Comparison of ENCODE assay signal across 11 cellular contexts in genomic region chr17:55783684-55784245, GRCh38. TPM values are rescaled to one million over a fixed set of nuclear protein-coding genes. Genes with fewer than 3 reads are reported as not detected.
A peak's percentile ranks its signal among the peaks of the same experiment; 100 is the strongest.
DNase-seq lines count a peak whose midpoint lies in the region; TF ChIP-seq lines count a peak whose summit lies in the region.
"Had no signal": no experiment of that assay in that cellular context is flagged by ENCODE, and none has a peak within 500 bp of the region (broad histone marks: within the 10 kb centered on the region; RNA-seq: fewer than 3 reads in every experiment).

No MANE protein-coding gene starts in this region.

- no peak for TF ChIP-seq POLR2A in suprapubic skin (IDR thresholded peaks at IDR 0.05)

- H3K4me1 ChIP-seq in left ventricle myocardium inferior, result peaks cover 26% of the 10 kb centered on the region
- H3K4me1 ChIP-seq in suprapubic skin, result peaks cover 2% of the 10 kb centered on the region

- H3K9me3 ChIP-seq in left ventricle myocardium inferior (replicated peaks) (no peaks in the 10 kb centered on the region), suprapubic skin (no peaks in the 10 kb centered on the region)

- intact Hi-C loops in left ventricle myocardium inferior (cut with micrococcal nuclease), result no loop called here

- TF ChIP-seq EP300 in suprapubic skin (IDR thresholded peaks at IDR 0.05), result no peak

- no peaks in the 10 kb centered on the region for H3K36me3 ChIP-seq in left ventricle myocardium inferior
- H3K36me3 ChIP-seq in suprapubic skin, result no peaks in the 10 kb centered on the region

- H3K27ac ChIP-seq in left ventricle myocardium inferior (replicated peaks) (peak overlapping the region; percentile 73), suprapubic skin (peak overlapping the region; percentile 53)

- H3K27me3 ChIP-seq in left ventricle myocardium inferior (ENCODE audit: low read depth), result no peaks in the 10 kb centered on the region
- no peaks in the 10 kb centered on the region for H3K27me3 ChIP-seq in suprapubic skin

- TF ChIP-seq CTCF in left ventricle myocardium inferior (IDR thresholded peaks at IDR 0.05; ENCODE audit: borderline replicate concordance), result no peak
- TF ChIP-seq CTCF in suprapubic skin (IDR thresholded peaks at IDR 0.05), result no peak

- DNase-seq in HCEC 1CT (peak; percentile 10), UCSD-AML1 (lab: John Stamatoyannopoulos, UW; ENCODE audit: unreplicated experiment) (peak; percentile 26), left ventricle myocardium inferior (peak; percentile 82), suprapubic skin (ENCODE audit: low spot score in 2 of 2) (peak; percentile 93 to 95), HuH-7 (ENCODE audit: low spot score) (no peak), midbrain (lab: John Stamatoyannopoulos, UW) (no peak)
- DNase-seq in stimulated activated naive CD4-positive, alpha-beta T cell (lab: John Stamatoyannopoulos, UW), result no peak
- no peak for DNase-seq in activated CD4-positive, alpha-beta T cell treated with anti-CD3 and anti-CD28 coated beads for 1 hour
- DNase-seq: activated CD4-positive, alpha-beta T cell treated with anti-CD3 and anti-CD28 coated beads, Interleukin-2, amount 10 ng/mL, durations not matched to agents 24 days and 14 days; GDM1; nucleus accumbens had no signal

- no peak overlapping the region for H3K4me3 ChIP-seq in left ventricle myocardium inferior
- no peak overlapping the region for H3K4me3 ChIP-seq in suprapubic skin

- WGBS in suprapubic skin, result 40% methylated on average over 16 of the region's 16 CpGs

RNA-seq across cellular contexts. Expression of gene PCTP, which starts 32.9 kb away (rescaled TPM):
- total RNA-seq in left ventricle myocardium inferior, result 19.6 TPM
- total RNA-seq in suprapubic skin, result 10 to 100 TPM in 3 of 4 donors, 1 to 10 TPM in 1; 6.4 to 17.4 (median 11.2) TPM

Comparison
In these comparisons a context has a peak if more than half of its experiments do, and no peak if none do; other contexts are left out.
1. DNase-seq: peak in HCEC 1CT (single experiment), UCSD-AML1 (single experiment), left ventricle myocardium inferior (single experiment) and suprapubic skin (2 of 2); none in stimulated activated naive CD4-positive, alpha-beta T cell (0 of 6), HuH-7 (single experiment), activated CD4-positive, alpha-beta T cell treated with anti-CD3 and anti-CD28 coated beads for 1 hour (single experiment) and midbrain (single experiment).